ENCODE assay signal across 8 cellular contexts in the genomic region with DNA sequence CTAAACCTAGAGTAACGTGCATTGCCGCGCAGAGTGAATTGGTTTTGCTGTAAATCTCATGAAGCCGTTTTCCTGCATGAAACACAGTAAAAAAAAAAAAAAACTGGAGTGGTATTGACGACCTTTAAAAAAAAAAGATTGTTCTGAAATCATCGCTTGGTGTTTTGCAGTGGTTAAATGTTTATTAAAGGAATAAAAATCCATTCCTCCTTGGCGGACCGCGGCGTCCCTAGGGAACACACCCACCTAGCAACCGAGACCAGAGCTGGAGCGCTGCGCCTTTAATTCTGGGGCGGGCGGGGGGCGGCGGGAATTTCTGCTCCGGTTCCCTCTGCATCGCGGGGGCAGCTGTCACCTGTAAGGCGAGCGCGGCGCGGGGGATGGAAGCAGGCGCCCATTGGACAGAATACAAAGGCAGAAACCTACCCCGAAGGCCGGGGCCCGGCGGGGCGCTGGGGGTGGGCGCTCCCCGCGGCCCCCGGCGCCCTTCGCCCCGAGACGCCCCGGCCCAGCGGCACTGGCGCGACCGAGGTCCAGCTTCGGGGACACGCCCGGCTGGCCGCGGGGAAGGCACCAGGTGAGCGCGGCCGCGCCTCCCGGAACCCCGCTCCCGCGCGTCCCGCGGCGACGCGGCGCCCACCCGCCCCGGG. TPM values are rescaled to one million over a fixed set of nuclear protein-coding genes. Genes with fewer than 3 reads are reported as not detected.
DNase-seq lines count a peak whose midpoint lies in the region; ATAC-seq and TF ChIP-seq lines count a peak whose summit lies in the region.

TSS of gene SOWAHA (plus strand) at position 354 of the 650 bp plus-strand sequence. CDS start 320 bp downstream, outside the sequence.

- no peaks in the 10 kb centered on the region for H3K79me2 ChIP-seq in OCI-LY7 (ENCODE audit: insufficient read depth, low read depth, low read length)

- H3K9me3 ChIP-seq in RWPE2 (ENCODE audit: severe bottlenecking) (no peaks in the 10 kb centered on the region), OCI-LY7 (ENCODE audit: low read length) (no peaks in the 10 kb centered on the region)

- no peaks in the 10 kb centered on the region for H3K36me3 ChIP-seq in RWPE2 (ENCODE audit: low read depth)
- no peaks in the 10 kb centered on the region for H3K36me3 ChIP-seq in OCI-LY7 (ENCODE audit: insufficient read depth, low read length)

- CTCF ChIA-PET in OCI-LY7 (lab: Charles Lee; ENCODE audit: unreplicated experiment): no interaction called here

- BruUV-seq in OCI-LY7 (replicated peaks; lab: Mats Ljungman, UMichigan): no TSS peak

- TF ChIP-seq CTCF in RWPE2 (IDR thresholded peaks at IDR 0.05; ENCODE audit: poor library complexity, severe bottlenecking) (no peak), epithelial cell of esophagus (IDR thresholded peaks at IDR 0.05; ENCODE audit: insufficient read depth, low read depth, low read length, missing control alignments) (no peak), OCI-LY7 (conservative IDR thresholded peaks at IDR 0.05; ENCODE audit: low read length) (no peak)

- H3K4me3 ChIP-seq in RWPE2 (ENCODE audit: severe bottlenecking) (peak within 1 kb of the TSS; percentile 50), epithelial cell of esophagus (ENCODE audit: low read length) (peak within 1 kb of the TSS; percentile 11), OCI-LY7 (ENCODE audit: low read depth, low read length, poor library complexity, severe bottlenecking) (no peak within 1 kb of the TSS)

- peaks cover 4% of the 10 kb centered on the region for H3K4me1 ChIP-seq in RWPE2 (ENCODE audit: insufficient read depth, poor library complexity, severe bottlenecking)
- H3K4me1 ChIP-seq in OCI-LY7 (ENCODE audit: insufficient read depth, low read length, poor library complexity, severe bottlenecking): no peaks in the 10 kb centered on the region

- ATAC-seq in RWPE2 (ENCODE audit: low read depth): peak; percentile 41; the same call in 2 of the 3 replicates
- no peak for ATAC-seq in GM21515 (IDR thresholded peaks at IDR 0.05; ENCODE audit: unreplicated experiment)
- no peak for ATAC-seq in HG02938 (IDR thresholded peaks at IDR 0.05; ENCODE audit: unreplicated experiment)

- no peak within 1 kb of the TSS for H3K27ac ChIP-seq in RWPE2 (ENCODE audit: poor library complexity, severe bottlenecking)
- no peak within 1 kb of the TSS for H3K27ac ChIP-seq in OCI-LY7 (ENCODE audit: low read depth, low read length, poor library complexity, severe bottlenecking)

- peaks cover 5% of the 10 kb centered on the region; the same call in 1 of the 2 replicates for H4K20me1 ChIP-seq in OCI-LY7 (ENCODE audit: insufficient read depth, low read length)

- H3K27me3 ChIP-seq in RWPE2 (ENCODE audit: insufficient read depth, poor library complexity, severe bottlenecking): no peaks in the 10 kb centered on the region

- DNase-seq in activated T-cell treated with anti-CD3 and anti-CD28 coated beads, Interleukin-2, amount 50 U/mL, for 1 hour: peak; percentile 40
- no peak for DNase-seq in activated T-cell treated with anti-CD3 and anti-CD28 coated beads, Interleukin-2, amount 50 U/mL, for 48 hours
- no peak for DNase-seq in RWPE2 (ENCODE audit: low spot score)
- DNase-seq in epithelial cell of esophagus (ENCODE audit: low read depth): no peak
- DNase-seq in nucleus accumbens (lab: John Stamatoyannopoulos, UW): peak in 47 of 56 donors; percentile 22 to 91 (median 69)
- DNase-seq in OCI-LY7 (ENCODE audit: low spot score): no peak

- POLR2A ChIA-PET in OCI-LY7 (lab: Charles Lee): no interaction called here

- no peak within 1 kb of the TSS for H2AFZ ChIP-seq in OCI-LY7 (ENCODE audit: low read length)

- intact Hi-C loops in OCI-LY7 (cut with micrococcal nuclease; ENCODE audit: unreplicated experiment): no loop called here

- no peak within 1 kb of the TSS for H3K4me2 ChIP-seq in OCI-LY7 (ENCODE audit: low read length)

- H3K9me2 ChIP-seq in OCI-LY7 (ENCODE audit: insufficient read depth, low read length): no peaks in the 10 kb centered on the region

RNA-seq across cellular contexts. Expression of gene SOWAHA, which starts in this region (rescaled TPM):
- total RNA-seq in OCI-LY7 (2014; rRNA removed; shearing (Covaris generic)): not detected in 2 replicates
- total RNA-seq in OCI-LY7 (2022): not detected in 2 replicates

Comparison
In these comparisons a context has a peak if more than half of its experiments do, and no peak if none do; other contexts are left out.
1. DNase-seq: peak in activated T-cell treated with anti-CD3 and anti-CD28 coated beads, Interleukin-2, amount 50 U/mL, for 1 hour (single experiment) and nucleus accumbens (47 of 56); none in activated T-cell treated with anti-CD3 and anti-CD28 coated beads, Interleukin-2, amount 50 U/mL, for 48 hours (0 of 2), RWPE2 (single experiment), epithelial cell of esophagus (single experiment) and OCI-LY7 (single experiment).